1 cellular context compared by ENCODE assay signal in genomic region chr1:17195731-17196130, GRCh38.
TF ChIP-seq lines count a peak whose summit lies in the region.

No MANE protein-coding gene starts in this region.

TF ChIP-seq in H1, 55 proteins besides CTCF, POLR2A, EP300 and RAD21 (continued from another document):
- TF ChIP-seq SIN3A (conservative IDR thresholded peaks at IDR 0.05 in 1 of 2, IDR thresholded peaks at IDR 0.05 in 1 of 2; ENCODE audit: low read depth in 1 of 2, low read length in 2 of 2): no peak
- TF ChIP-seq SAP30 (IDR thresholded peaks at IDR 0.05; ENCODE audit: insufficient read depth, insufficient replicate concordance, low read length): no peak
- TF ChIP-seq CHD7 (IDR thresholded peaks at IDR 0.05; ENCODE audit: insufficient replicate concordance, low read length): no peak
